In the genomic region with DNA sequence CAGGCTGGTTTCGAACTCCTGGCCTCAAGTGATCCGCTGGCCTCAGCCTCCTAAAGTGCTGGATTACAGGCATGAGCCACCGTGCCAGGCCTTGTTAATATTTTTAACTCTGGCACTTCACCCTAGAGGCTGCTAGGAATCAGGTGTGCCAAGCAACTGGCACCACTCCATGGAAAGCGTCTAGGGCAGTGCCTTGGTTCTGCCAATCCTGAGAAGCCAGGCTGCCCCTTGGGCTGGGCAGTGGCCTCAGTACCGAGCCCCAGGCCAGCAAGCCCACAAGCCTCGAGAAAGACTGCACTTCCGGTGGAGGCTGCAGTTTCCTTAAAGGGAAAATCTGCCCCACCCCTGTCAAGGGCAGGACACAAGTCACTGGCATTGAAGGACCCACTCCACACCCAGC, we compare ENCODE assay signal across 1 cellular context.
TF ChIP-seq lines count a peak whose summit lies in the region.

No MANE protein-coding gene starts in this region.

TF ChIP-seq in IMR-90, 13 proteins besides CTCF, POLR2A, EP300 and RAD21:
- no peak for TF ChIP-seq MAFK (IDR thresholded peaks at IDR 0.05; ENCODE audit: low read depth, low read length)
- no peak for TF ChIP-seq CHD1 (IDR thresholded peaks at IDR 0.05; ENCODE audit: low read depth, low read length)
- no peak for TF ChIP-seq MAZ (IDR thresholded peaks at IDR 0.05; ENCODE audit: borderline replicate concordance, low read depth, low read length)
- no peak for TF ChIP-seq ELK1 (IDR thresholded peaks at IDR 0.05; ENCODE audit: borderline replicate concordance, low read depth, low read length)
- TF ChIP-seq CEBPB (IDR thresholded peaks at IDR 0.05; ENCODE audit: low read depth, low read length) = no peak
- TF ChIP-seq NFE2L2 (IDR thresholded peaks at IDR 0.05; ENCODE audit: low read depth, low read length) = no peak
- no peak for TF ChIP-seq FOS (IDR thresholded peaks at IDR 0.05; ENCODE audit: low read depth, low read length)
- no peak for TF ChIP-seq SMC3 (IDR thresholded peaks at IDR 0.05; ENCODE audit: low read depth, low read length)
- TF ChIP-seq MXI1 (IDR thresholded peaks at IDR 0.05; ENCODE audit: borderline replicate concordance, low read depth, low read length) = no peak
- no peak for TF ChIP-seq RCOR1 (IDR thresholded peaks at IDR 0.05; ENCODE audit: insufficient replicate concordance, low read length)
- TF ChIP-seq BHLHE40 (IDR thresholded peaks at IDR 0.05; ENCODE audit: low read depth, low read length) = no peak
- TF ChIP-seq, protein P1, sequence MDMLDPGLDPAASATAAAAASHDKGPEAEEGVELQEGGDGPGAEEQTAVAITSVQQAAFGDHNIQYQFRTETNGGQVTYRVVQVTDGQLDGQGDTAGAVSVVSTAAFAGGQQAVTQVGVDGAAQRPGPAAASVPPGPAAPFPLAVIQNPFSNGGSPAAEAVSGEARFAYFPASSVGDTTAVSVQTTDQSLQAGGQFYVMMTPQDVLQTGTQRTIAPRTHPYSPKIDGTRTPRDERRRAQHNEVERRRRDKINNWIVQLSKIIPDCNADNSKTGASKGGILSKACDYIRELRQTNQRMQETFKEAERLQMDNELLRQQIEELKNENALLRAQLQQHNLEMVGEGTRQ (IDR thresholded peaks at IDR 0.05; ENCODE audit: low read depth, low read length) = no peak
- TF ChIP-seq RFX5 (IDR thresholded peaks at IDR 0.05; ENCODE audit: low read depth, low read length) = no peak
